In the genomic region with DNA sequence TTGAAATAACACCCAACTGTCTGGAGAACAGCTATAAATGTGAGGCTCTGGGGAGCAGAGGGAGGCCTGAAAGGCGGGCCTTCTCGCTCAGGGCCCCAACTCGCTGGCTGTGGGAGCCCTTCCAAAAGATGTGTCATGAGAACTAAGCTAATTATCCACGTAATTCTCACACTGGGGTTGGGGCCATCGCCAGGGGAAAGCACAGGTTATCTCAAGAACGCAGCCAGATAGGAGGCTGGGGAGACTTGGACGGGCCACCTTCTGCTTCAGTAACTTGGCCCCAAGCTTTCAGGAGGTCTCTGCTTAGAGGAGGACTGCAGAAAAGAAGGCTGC, we compare ENCODE assay signal across 8 cellular contexts. TPM values are rescaled to one million over a fixed set of nuclear protein-coding genes. Genes with fewer than 3 reads are reported as not detected.
A peak's percentile ranks its signal among the peaks of the same experiment; 100 is the strongest.
DNase-seq lines count a peak whose midpoint lies in the region; ATAC-seq and TF ChIP-seq lines count a peak whose summit lies in the region.

No MANE protein-coding gene starts in this region.

- H3K9me3 ChIP-seq in RWPE2 (ENCODE audit: severe bottlenecking) (peaks cover 2% of the 10 kb centered on the region), neuronal stem cell (replicated peaks in 1 of 2; ENCODE audit: control insufficient read depth in 2 of 2, insufficient read depth in 1 of 2, low read depth in 1 of 2, low read length in 2 of 2) (peaks cover 0 to 3% of the 10 kb centered on the region in 2 donors)

- H3K4me2 ChIP-seq in neuronal stem cell (ENCODE audit: insufficient read depth, low read length, poor library complexity, severe bottlenecking): peak overlapping the region; percentile 99

- H3K27me3 ChIP-seq in RWPE2 (ENCODE audit: insufficient read depth, poor library complexity, severe bottlenecking) (no peaks in the 10 kb centered on the region), neuronal stem cell (ENCODE audit: control insufficient read depth in 3 of 3, insufficient read depth in 3 of 3, low read depth in 1 of 3, low read length in 3 of 3) (peaks cover 0 to 42% (median 5%) of the 10 kb centered on the region in 3 experiments)

- peak overlapping the region; percentile 87 for H3K4me3 ChIP-seq in RWPE2 (ENCODE audit: severe bottlenecking)
- peak overlapping the region in 1 of 2 donors; percentile 96 for H3K4me3 ChIP-seq in neuronal stem cell (ENCODE audit: low read length in 2 of 2)

- H3K27ac ChIP-seq in RWPE2 (ENCODE audit: poor library complexity, severe bottlenecking) (peak overlapping the region; percentile 93), neuronal stem cell (replicated peaks; ENCODE audit: low read length) (no peak overlapping the region)

- H2BK15ac ChIP-seq in neuronal stem cell (ENCODE audit: low read length): no peak overlapping the region

- H3K4me1 ChIP-seq in RWPE2 (ENCODE audit: insufficient read depth, poor library complexity, severe bottlenecking): peaks cover 15% of the 10 kb centered on the region
- H3K4me1 ChIP-seq in neuronal stem cell (ENCODE audit: control insufficient read depth in 2 of 2, insufficient read depth in 1 of 2, low read depth in 1 of 2, low read length in 2 of 2): peaks cover 4 to 25% of the 10 kb centered on the region in 2 donors

- WGBS in neuronal stem cell (ENCODE audit: extremely low coverage in 2 of 2, insufficient read length in 2 of 2, insufficient replicate concordance in 1 of 2), 2 donors: no CpG with 5 or more reads among the region's 7 CpGs

- no peak overlapping the region for H3K4ac ChIP-seq in neuronal stem cell (ENCODE audit: low read length)

- no peak overlapping the region for H2BK120ac ChIP-seq in neuronal stem cell (ENCODE audit: low read depth, low read length)

- H4K91ac ChIP-seq in neuronal stem cell (ENCODE audit: low read depth, low read length, poor library complexity): no peak overlapping the region

- ATAC-seq in RWPE2 (ENCODE audit: low read depth): peak; percentile 34
- ATAC-seq in HG03175 (IDR thresholded peaks at IDR 0.05; ENCODE audit: unreplicated experiment): no peak

- peak overlapping the region; percentile 85 for H2AFZ ChIP-seq in neuronal stem cell (ENCODE audit: low read length)

- peak; percentile 93 for DNase-seq in Daoy (ENCODE audit: low read depth)
- no peak for DNase-seq in RWPE2 (ENCODE audit: low spot score)
- DNase-seq in fibroblast of gingiva (ENCODE audit: low read depth): peak; percentile 80
- DNase-seq in neuronal stem cell (ENCODE audit: low spot score): no peak
- DNase-seq in NK-92 (lab: John Stamatoyannopoulos, UW; ENCODE audit: unreplicated experiment): no peak
- DNase-seq in GF-D8 (lab: John Stamatoyannopoulos, UW): no peak
- DNase-seq in stimulated activated CD4-positive, alpha-beta T cell treated with anti-CD3 and anti-CD28 coated beads, Interleukin-2, amount 100 ng/mL, for 24 hours: no peak

- H3K23ac ChIP-seq in neuronal stem cell (ENCODE audit: low read depth, low read length, poor library complexity): no peak overlapping the region

- H2AK5ac ChIP-seq in neuronal stem cell (ENCODE audit: low read depth, low read length): no peak overlapping the region

- no peak overlapping the region for H2BK5ac ChIP-seq in neuronal stem cell (ENCODE audit: low read length)

- no peak overlapping the region for H2BK12ac ChIP-seq in neuronal stem cell (ENCODE audit: low read length)

- H3K9ac ChIP-seq in neuronal stem cell (ENCODE audit: low read depth, low read length, poor library complexity): no peak overlapping the region

- H3K79me1 ChIP-seq in neuronal stem cell (ENCODE audit: low read depth, low read length): no peaks in the 10 kb centered on the region

- peaks cover 13% of the 10 kb centered on the region for H3K36me3 ChIP-seq in RWPE2 (ENCODE audit: low read depth)
- peaks cover 0 to 30% of the 10 kb centered on the region in 2 donors for H3K36me3 ChIP-seq in neuronal stem cell (replicated peaks in 1 of 2; ENCODE audit: control insufficient read depth in 2 of 2, insufficient read depth in 2 of 2, low read length in 2 of 2)

- H4K8ac ChIP-seq in neuronal stem cell (ENCODE audit: low read depth, low read length): no peak overlapping the region

- no peak for TF ChIP-seq CTCF in RWPE2 (IDR thresholded peaks at IDR 0.05; ENCODE audit: poor library complexity, severe bottlenecking)

- H3K14ac ChIP-seq in neuronal stem cell (ENCODE audit: low read length): no peak overlapping the region

- H3K18ac ChIP-seq in neuronal stem cell (ENCODE audit: low read length): peak overlapping the region; percentile 70

RNA-seq across cellular contexts. Expression of a gene that starts 1.6 kb away (rescaled TPM):
- 81.8 and 103 TPM in 2 replicates for total RNA-seq in Daoy (2014; rRNA removed; shearing (Covaris generic))
- 4.4 TPM for polyA plus RNA-seq in neuronal stem cell (2013, experiment 1 of 2)
- polyA plus RNA-seq in neuronal stem cell (2013, experiment 2 of 2): 4.7 TPM

Comparison
In these comparisons a context has a peak if more than half of its experiments do, and no peak if none do; other contexts are left out.
1. DNase-seq: peak in Daoy (single experiment) and fibroblast of gingiva (single experiment); none in RWPE2 (single experiment), neuronal stem cell (single experiment), NK-92 (single experiment), GF-D8 (single experiment) and stimulated activated CD4-positive, alpha-beta T cell treated with anti-CD3 and anti-CD28 coated beads, Interleukin-2, amount 100 ng/mL, for 24 hours (0 of 2).